23 cellular contexts compared by ENCODE assay signal in genomic region chr18:73901589-73901988, GRCh38.
DNase-seq lines count a peak whose midpoint lies in the region; ATAC-seq, FAIRE-seq and TF ChIP-seq lines count a peak whose summit lies in the region.
"Had no signal": no experiment of that assay in that cellular context is flagged by ENCODE, and none has a peak within 500 bp of the region (broad histone marks: within the 10 kb centered on the region; RNA-seq: fewer than 3 reads in every experiment).

No MANE protein-coding gene starts in this region.

- no peak overlapping the region for H4K8ac ChIP-seq in H1 (ENCODE audit: extremely low read depth, insufficient read depth, low read length)

- CTCF ChIA-PET in H1 (lab: Charles Lee; ENCODE audit: partially characterized antibody) = interaction anchor here (0.8 kb wide), 1 partner anchor 31 kb away, joined by 3 read pairs; no protein-coding TSS in a partner anchor

- peak; percentile 29 for DNase-seq in activated CD4-positive, alpha-beta T cell treated with anti-CD3 and anti-CD28 coated beads, Interleukin-2, amount 10 ng/mL, durations not matched to agents 24 days and 14 days
- DNase-seq in activated CD4-positive, alpha-beta T cell treated with anti-CD3 and anti-CD28 coated beads for 4 hours = no peak
- DNase-seq in NCI-H69 (lab: John Stamatoyannopoulos, UW) = peak; percentile 43
- DNase-seq in H1 (ENCODE audit: low read depth in 1 of 2, low spot score in 2 of 2) = no peak
- DNase-seq in HPDE6-E6E7 (ENCODE audit: extremely low spot score) = no peak
- DNase-seq in iPS-NIHi7 (ENCODE audit: extremely low spot score) = no peak
- no peak for DNase-seq in pancreas
- DNase-seq: 8988T; ACHN; AML-193; CD4-positive, CD25-positive, alpha-beta regulatory T cell; CD8-positive, alpha-beta memory T cell; DMS53; DMS79 treated with DMSO at 0.1 percent for 48 hours; GF-D8; HFFc6 had no signal

- no peak for TF ChIP-seq POLR2A in H1 (IDR thresholded peaks at IDR 0.05; ENCODE audit: control extremely low read depth in 1 of 2, low read depth in 2 of 2, low read length in 2 of 2)

- no peak for TF ChIP-seq RAD21 in H1 (IDR thresholded peaks at IDR 0.05 in 1 of 2, conservative IDR thresholded peaks at IDR 0.05 in 1 of 2; ENCODE audit: low read depth in 2 of 2, low read length in 2 of 2)

- H2BK120ac ChIP-seq in H1 (replicated peaks; ENCODE audit: low read depth, low read length) = peak overlapping the region; percentile 54

- H3K27ac ChIP-seq in H1 (ENCODE audit: low read depth, low read length) (no peak overlapping the region), pancreas (no peak overlapping the region)
- H3K27ac ChIP-seq: A549, C4-2B had no signal

- H2BK20ac ChIP-seq in H1 (ENCODE audit: low read length) = no peak overlapping the region

- H3K4me2 ChIP-seq in H1 (ENCODE audit: insufficient read depth in 1 of 2, low read depth in 2 of 2, low read length in 2 of 2) = no peak overlapping the region
- H3K4me2 ChIP-seq: A549, GM23338 had no signal

- H4K20me1 ChIP-seq in H1 (replicated peaks in 1 of 2; ENCODE audit: control insufficient read depth in 1 of 2, insufficient read depth in 2 of 2, low read length in 2 of 2) = peaks cover 0 to 2% of the 10 kb centered on the region in 2 experiments

- H3K18ac ChIP-seq in H1 (ENCODE audit: extremely low read depth, low read length) = no peak overlapping the region

- no peak overlapping the region for H3K4me3 ChIP-seq in H1 (ENCODE audit: extremely low read depth in 1 of 4, insufficient read depth in 2 of 4, low read depth in 3 of 4, low read length in 4 of 4)
- no peak overlapping the region for H3K4me3 ChIP-seq in pancreas
- H3K4me3 ChIP-seq: A549, GM23338, HAP-1 had no signal

- no peaks in the 10 kb centered on the region for H3K36me3 Mint-ChIP-seq in activated CD4-positive, alpha-beta T cell treated with anti-CD3 and anti-CD28 coated beads, Interleukin-2, amount 10 ng/mL, durations not matched to agents 24 days and 14 days (ENCODE audit: low read depth)
- H3K36me3 Mint-ChIP-seq: CD4-positive, CD25-positive, alpha-beta regulatory T cell; CD8-positive, alpha-beta memory T cell had no signal

- no peak overlapping the region for H4K5ac ChIP-seq in H1 (ENCODE audit: insufficient read length, low read depth, low read length)

- H3K23me2 ChIP-seq in H1 (ENCODE audit: low read depth, low read length) = no peaks in the 10 kb centered on the region

- H3K9ac ChIP-seq in H1 (replicated peaks in 1 of 4; ENCODE audit: extremely low read depth in 1 of 4, low read depth in 3 of 4, low read length in 3 of 4) = no peak overlapping the region

- H3K14ac ChIP-seq in H1 (ENCODE audit: insufficient read length) = no peak overlapping the region

- H3K79me1 ChIP-seq in H1 (ENCODE audit: low read depth, low read length) = no peaks in the 10 kb centered on the region

- POLR2A ChIA-PET in H1 (lab: Charles Lee; ENCODE audit: partially characterized antibody) = no interaction called here

- TF ChIP-seq CTCF in H1 (IDR thresholded peaks at IDR 0.05; ENCODE audit: control extremely low read depth in 1 of 3, insufficient read depth in 1 of 3, low read depth in 1 of 3, low read length in 3 of 3) = no peak
- TF ChIP-seq CTCF in pancreas (IDR thresholded peaks at IDR 0.05) = no peak

- no peak overlapping the region for H2AK5ac ChIP-seq in H1 (ENCODE audit: low read depth, low read length)

- H3K9me3 ChIP-seq in H1 (ENCODE audit: insufficient read depth in 2 of 2, low read depth in 1 of 2, low read length in 1 of 2) (no peaks in the 10 kb centered on the region), pancreas (no peaks in the 10 kb centered on the region)
- H3K9me3 ChIP-seq: A549, HAP-1 had no signal

- H3K23ac ChIP-seq in H1 (ENCODE audit: insufficient read length) = no peak overlapping the region

- intact Hi-C loops in activated CD4-positive, alpha-beta T cell treated with anti-CD3 and anti-CD28 coated beads, Interleukin-2, amount 10 ng/mL, durations not matched to agents 24 days and 14 days (cut with micrococcal nuclease) = no loop called here
- intact Hi-C loops in pancreas (cut with DNase I) = no loop called here

- no peak overlapping the region for H4K91ac ChIP-seq in H1 (replicated peaks; ENCODE audit: insufficient read length, low read length)

- H3K27ac Mint-ChIP-seq in activated CD4-positive, alpha-beta T cell treated with anti-CD3 and anti-CD28 coated beads, Interleukin-2, amount 10 ng/mL, durations not matched to agents 24 days and 14 days = no peak overlapping the region
- H3K27ac Mint-ChIP-seq: CD4-positive, CD25-positive, alpha-beta regulatory T cell; CD8-positive, alpha-beta memory T cell; GM23338; HFFc6 had no signal

- peaks cover 6% of the 10 kb centered on the region for H3K27me3 Mint-ChIP-seq in activated CD4-positive, alpha-beta T cell treated with anti-CD3 and anti-CD28 coated beads, Interleukin-2, amount 10 ng/mL, durations not matched to agents 24 days and 14 days
- H3K27me3 Mint-ChIP-seq: CD4-positive, CD25-positive, alpha-beta regulatory T cell; CD8-positive, alpha-beta memory T cell had no signal

- H2BK5ac ChIP-seq in H1 (ENCODE audit: low read depth, low read length) = no peak overlapping the region

- no peaks in the 10 kb centered on the region for H3K4me1 Mint-ChIP-seq in activated CD4-positive, alpha-beta T cell treated with anti-CD3 and anti-CD28 coated beads, Interleukin-2, amount 10 ng/mL, durations not matched to agents 24 days and 14 days
- H3K4me1 Mint-ChIP-seq: CD4-positive, CD25-positive, alpha-beta regulatory T cell; CD8-positive, alpha-beta memory T cell had no signal

- no peak for TF ChIP-seq EP300 in H1 (IDR thresholded peaks at IDR 0.05; ENCODE audit: borderline replicate concordance in 1 of 2, low read depth in 2 of 2, low read length in 2 of 2)

- H2BK15ac ChIP-seq in H1 (ENCODE audit: low read length) = no peak overlapping the region

- H2AFZ ChIP-seq in H1 (ENCODE audit: low read length) = no peak overlapping the region

- H3K27me3 ChIP-seq in H1 (replicated peaks in 1 of 4; ENCODE audit: control insufficient read depth in 3 of 4, extremely low read depth in 1 of 4, insufficient read depth in 3 of 4, low read length in 3 of 4) (peaks cover 0 to 14% (median 0%) of the 10 kb centered on the region in 4 experiments; a peak in 5 of 7 replicates), pancreas (no peaks in the 10 kb centered on the region)

- FAIRE-seq in H1 (lab: Jason Lieb, UNC) = no peak
- FAIRE-seq in pancreas (lab: Jason Lieb, UNC) = no peak
- FAIRE-seq: A549, GM12891, GM18507, H54 had no signal

- H3K4me3 Mint-ChIP-seq in activated CD4-positive, alpha-beta T cell treated with anti-CD3 and anti-CD28 coated beads, Interleukin-2, amount 10 ng/mL, durations not matched to agents 24 days and 14 days = no peak overlapping the region
- H3K4me3 Mint-ChIP-seq: CD4-positive, CD25-positive, alpha-beta regulatory T cell; CD8-positive, alpha-beta memory T cell; GM23338; HFFc6 had no signal

- no peak for ATAC-seq in pancreas
- ATAC-seq: A549, GM23338 had no signal

- 92% methylated on average over 5 of the region's 5 CpGs; no CpG with 5 or more reads in 1 of the 2 experiments for WGBS in H1 (ENCODE audit: extremely low coverage in 1 of 2, insufficient coverage in 1 of 2, insufficient read length in 1 of 2, insufficient replicate concordance in 2 of 2, low coverage in 1 of 2, low lambda C conversion rate in 2 of 2, missing lambda C conversion rate in 1 of 2), 2 experiments
- WGBS in pancreas, 2 donors = 32 to 36% methylated on average over 5 of the region's 5 CpGs

- H3K9me3 Mint-ChIP-seq in activated CD4-positive, alpha-beta T cell treated with anti-CD3 and anti-CD28 coated beads, Interleukin-2, amount 10 ng/mL, durations not matched to agents 24 days and 14 days = no peaks in the 10 kb centered on the region
- H3K9me3 Mint-ChIP-seq: GM23338, HFFc6 had no signal

- H3K4me1 ChIP-seq in H1 (replicated peaks in 1 of 4; ENCODE audit: control insufficient read depth in 3 of 4, insufficient read depth in 4 of 4, low read length in 3 of 4) (peaks cover 0 to 3% (median 2%) of the 10 kb centered on the region in 4 experiments; a peak in 3 of 7 replicates), pancreas (no peaks in the 10 kb centered on the region)
- H3K4me1 ChIP-seq: A549, HAP-1 had no signal

- H3K4ac ChIP-seq in H1 (replicated peaks; ENCODE audit: insufficient read length, low read depth, low read length) = no peak overlapping the region

- H3K79me2 ChIP-seq in H1 (ENCODE audit: control insufficient read depth in 1 of 2, insufficient read depth in 2 of 2, low read length in 2 of 2) = no peaks in the 10 kb centered on the region

- no peak overlapping the region for H2BK12ac ChIP-seq in H1 (ENCODE audit: low read depth, low read length)

- no peak overlapping the region for H3K56ac ChIP-seq in H1 (replicated peaks; ENCODE audit: insufficient read length, low read depth, low read length)

- H3K36me3 ChIP-seq in H1 (ENCODE audit: control insufficient read depth in 2 of 4, insufficient read depth in 4 of 4, low read length in 3 of 4) (no peaks in the 10 kb centered on the region), pancreas (no peaks in the 10 kb centered on the region)
- H3K36me3 ChIP-seq: HAP-1 had no signal

TF ChIP-seq in H1, 55 proteins besides CTCF, POLR2A, EP300 and RAD21 (continues in another document):
- no peak for TF ChIP-seq PHF8 (conservative IDR thresholded peaks at IDR 0.05; ENCODE audit: low read depth, low read length)
- TF ChIP-seq, protein P1, sequence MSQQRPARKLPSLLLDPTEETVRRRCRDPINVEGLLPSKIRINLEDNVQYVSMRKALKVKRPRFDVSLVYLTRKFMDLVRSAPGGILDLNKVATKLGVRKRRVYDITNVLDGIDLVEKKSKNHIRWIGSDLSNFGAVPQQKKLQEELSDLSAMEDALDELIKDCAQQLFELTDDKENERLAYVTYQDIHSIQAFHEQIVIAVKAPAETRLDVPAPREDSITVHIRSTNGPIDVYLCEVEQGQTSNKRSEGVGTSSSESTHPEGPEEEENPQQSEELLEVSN (IDR thresholded peaks at IDR 0.05) = no peak
- TF ChIP-seq, protein P2, sequence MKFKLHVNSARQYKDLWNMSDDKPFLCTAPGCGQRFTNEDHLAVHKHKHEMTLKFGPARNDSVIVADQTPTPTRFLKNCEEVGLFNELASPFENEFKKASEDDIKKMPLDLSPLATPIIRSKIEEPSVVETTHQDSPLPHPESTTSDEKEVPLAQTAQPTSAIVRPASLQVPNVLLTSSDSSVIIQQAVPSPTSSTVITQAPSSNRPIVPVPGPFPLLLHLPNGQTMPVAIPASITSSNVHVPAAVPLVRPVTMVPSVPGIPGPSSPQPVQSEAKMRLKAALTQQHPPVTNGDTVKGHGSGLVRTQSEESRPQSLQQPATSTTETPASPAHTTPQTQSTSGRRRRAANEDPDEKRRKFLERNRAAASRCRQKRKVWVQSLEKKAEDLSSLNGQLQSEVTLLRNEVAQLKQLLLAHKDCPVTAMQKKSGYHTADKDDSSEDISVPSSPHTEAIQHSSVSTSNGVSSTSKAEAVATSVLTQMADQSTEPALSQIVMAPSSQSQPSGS (IDR thresholded peaks at IDR 0.05; ENCODE audit: low read length) = no peak
- no peak for TF ChIP-seq BRCA1 (IDR thresholded peaks at IDR 0.05; ENCODE audit: low read depth, low read length)
- TF ChIP-seq ASH2L (IDR thresholded peaks at IDR 0.05; ENCODE audit: low read length) = no peak
- no peak for TF ChIP-seq EZH2 (IDR thresholded peaks at IDR 0.05; ENCODE audit: low read depth, low read length, severe bottlenecking)
- no peak for TF ChIP-seq HDAC6 (IDR thresholded peaks at IDR 0.05; ENCODE audit: low read depth, low read length)
- TF ChIP-seq JUND (IDR thresholded peaks at IDR 0.05; ENCODE audit: low read length) = no peak

Comparison
In these comparisons a context has a peak if more than half of its experiments do, and no peak if none do; other contexts are left out.
1. DNase-seq: peak in activated CD4-positive, alpha-beta T cell treated with anti-CD3 and anti-CD28 coated beads, Interleukin-2, amount 10 ng/mL, durations not matched to agents 24 days and 14 days (single experiment) and NCI-H69 (single experiment); none in activated CD4-positive, alpha-beta T cell treated with anti-CD3 and anti-CD28 coated beads for 4 hours (0 of 2), H1 (0 of 2), HPDE6-E6E7 (single experiment), iPS-NIHi7 (single experiment) and pancreas (0 of 6).